8 cellular contexts compared by ENCODE assay signal in genomic region chr19:33621811-33622504, GRCh38. TPM values are rescaled to one million over a fixed set of nuclear protein-coding genes. Genes with fewer than 3 reads are reported as not detected.
DNase-seq lines count a peak whose midpoint lies in the region; ATAC-seq and TF ChIP-seq lines count a peak whose summit lies in the region.

TSS of gene CHST8 (plus strand) at chr19:33621953. CDS start at chr19:33689262, 67,309 bp downstream.

- peaks cover 82% of the 10 kb centered on the region for H3K27me3 ChIP-seq in neural cell (ENCODE audit: insufficient read depth, low read depth, low read length)

- no peak within 1 kb of the TSS for H2AFZ ChIP-seq in neural cell (ENCODE audit: low read depth, low read length)

- no peaks in the 10 kb centered on the region for H3K79me2 ChIP-seq in neural cell (replicated peaks; ENCODE audit: insufficient read depth, low read length)

- TF ChIP-seq CTCF in epithelial cell of esophagus (IDR thresholded peaks at IDR 0.05; ENCODE audit: insufficient read depth, low read depth, low read length, missing control alignments) (no peak), neural cell (IDR thresholded peaks at IDR 0.05; ENCODE audit: poor library complexity, severe bottlenecking) (no peak)

- H3F3A ChIP-seq in neural cell (ENCODE audit: insufficient read depth, low read length, poor library complexity, severe bottlenecking): no peaks in the 10 kb centered on the region

- H3K9me3 ChIP-seq in neural cell (ENCODE audit: low read length): no peaks in the 10 kb centered on the region

- ATAC-seq in HG03159 (IDR thresholded peaks at IDR 0.05; ENCODE audit: unreplicated experiment) (no peak), GM18870 (IDR thresholded peaks at IDR 0.05; ENCODE audit: unreplicated experiment) (no peak)

- peak within 1 kb of the TSS; percentile 73 for H3K4me2 ChIP-seq in neural cell (ENCODE audit: low read length)

- H4K20me1 ChIP-seq in neural cell (ENCODE audit: insufficient read depth): no peaks in the 10 kb centered on the region

- H3K36me3 ChIP-seq in neural cell (ENCODE audit: insufficient read depth, low read length): no peaks in the 10 kb centered on the region

- H3K4me3 ChIP-seq in epithelial cell of esophagus (ENCODE audit: low read length) (no peak within 1 kb of the TSS), neural cell (ENCODE audit: low read length) (peak within 1 kb of the TSS; percentile 85)

- DNase-seq in EL (peak; percentile 28), NCI-H2227 treated with DMSO at 0.1 percent for 48 hours (lab: John Stamatoyannopoulos, UW) (peak; percentile 88), epithelial cell of esophagus (ENCODE audit: low read depth) (peak; percentile 22), HuH-7.5 (ENCODE audit: low spot score) (no peak), GM19238 (ENCODE audit: insufficient read length, low spot score) (no peak)

- peak within 1 kb of the TSS; percentile 60 for H3K9ac ChIP-seq in neural cell (ENCODE audit: low read length)

- no peak for TF ChIP-seq EP300 in neural cell (conservative IDR thresholded peaks at IDR 0.05; ENCODE audit: poor library complexity, severe bottlenecking)

- TF ChIP-seq RAD21 in neural cell (conservative IDR thresholded peaks at IDR 0.05): peak; percentile 56

- H3K9me2 ChIP-seq in neural cell (ENCODE audit: insufficient read depth, low read length): no peaks in the 10 kb centered on the region

- no peak within 1 kb of the TSS for H3K27ac ChIP-seq in neural cell (ENCODE audit: low read length)

TF ChIP-seq in neural cell, 6 proteins besides CTCF, POLR2A, EP300 and RAD21:
- TF ChIP-seq SMC3 (conservative IDR thresholded peaks at IDR 0.05; ENCODE audit: poor library complexity) (peak; percentile 54), POLR2AphosphoS5 (IDR thresholded peaks at IDR 0.05) (peak; percentile 60), MXI1 (conservative IDR thresholded peaks at IDR 0.05; ENCODE audit: poor library complexity, severe bottlenecking) (no peak)

RNA-seq across cellular contexts. Expression of gene CHST8, which starts in this region (rescaled TPM):
- 5.8 and 7.1 TPM in 2 replicates for polyA plus RNA-seq in neural cell
- polyA minus RNA-seq in neural cell: 5.7 and 9.0 TPM in 2 replicates

Comparison
In these comparisons a context has a peak if more than half of its experiments do, and no peak if none do; other contexts are left out.
1. DNase-seq: peak in EL (single experiment), NCI-H2227 treated with DMSO at 0.1 percent for 48 hours (single experiment) and epithelial cell of esophagus (single experiment); none in HuH-7.5 (single experiment) and GM19238 (single experiment).